ENCODE assay signal across 17 cellular contexts in the genomic region with DNA sequence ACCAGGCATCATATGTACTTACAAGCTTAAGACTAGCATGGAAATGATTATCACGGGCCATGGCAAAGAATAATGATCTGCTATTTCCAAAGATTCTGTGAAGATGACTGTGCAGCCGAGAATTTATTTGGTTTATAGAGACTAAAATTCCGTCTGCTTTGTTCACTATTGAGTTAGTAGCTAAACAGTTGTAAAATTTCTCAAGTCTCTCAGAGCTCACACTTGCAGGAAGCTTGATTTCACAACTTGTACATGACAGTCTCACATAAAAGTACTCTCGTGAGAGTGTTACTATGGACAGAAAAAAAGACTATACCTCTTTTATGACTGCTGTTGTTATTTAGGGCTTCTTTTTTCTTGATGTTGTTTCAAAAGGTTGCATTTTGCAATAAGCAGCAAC.
DNase-seq lines count a peak whose midpoint lies in the region; TF ChIP-seq lines count a peak whose summit lies in the region.
"Had no signal": no experiment of that assay in that cellular context is flagged by ENCODE, and none has a peak within 500 bp of the region (broad histone marks: within the 10 kb centered on the region; RNA-seq: fewer than 3 reads in every experiment).

No MANE protein-coding gene starts in this region.

- no peaks in the 10 kb centered on the region for H4K20me1 ChIP-seq in MM.1S (ENCODE audit: insufficient read depth, low read length)

- H3K27ac ChIP-seq in substantia nigra (ENCODE audit: low read depth, low read length, poor library complexity, severe bottlenecking), result no peak overlapping the region
- no peak overlapping the region for H3K27ac ChIP-seq in MM.1S (ENCODE audit: low read length)
- H3K27ac ChIP-seq: epithelial cell of prostate, spleen, uterus had no signal

- no peaks in the 10 kb centered on the region for H3K36me3 ChIP-seq in MM.1S (replicated peaks; ENCODE audit: insufficient read depth, low read length)
- H3K36me3 ChIP-seq: spleen, uterus had no signal

- peak; percentile 56 for DNase-seq in AG04449 (ENCODE audit: low read depth, low spot score)
- peak; percentile 86 for DNase-seq in GM04503 (ENCODE audit: low read depth)
- peak; percentile 62 for DNase-seq in NOMO-1 treated with DMSO at 0.1 percent for 48 hours (lab: John Stamatoyannopoulos, UW; ENCODE audit: unreplicated experiment)
- peak; percentile 49 for DNase-seq in fibroblast of gingiva (ENCODE audit: low read depth)
- no peak for DNase-seq in substantia nigra (lab: John Stamatoyannopoulos, UW)
- no peak for DNase-seq in MM.1S
- DNase-seq in iPS-NIHi7 (ENCODE audit: extremely low spot score), result no peak
- DNase-seq in epidermal melanocyte (ENCODE audit: insufficient read length, low spot score), result no peak
- DNase-seq: activated CD4-positive, alpha-beta T cell treated with anti-CD3 and anti-CD28 coated beads for 48 hours; CD4-positive, CD25-positive, alpha-beta regulatory T cell; dorsolateral prefrontal cortex; NCI-H1930; NCI-H446; NK-92 treated with Interleukin-12 subunit alpha and Interleukin-12 subunit beta, amount 100 ng/mL, for 24 hours; spleen; uterus had no signal

- no peak overlapping the region for H2AFZ ChIP-seq in MM.1S (ENCODE audit: low read length)

- H3K4me3 ChIP-seq in AG04449 (ENCODE audit: low read depth, low read length) (no peak overlapping the region), MM.1S (ENCODE audit: low read length) (no peak overlapping the region)
- H3K4me3 ChIP-seq: dorsolateral prefrontal cortex, spleen, uterus had no signal

- H3K9me3 ChIP-seq in MM.1S (replicated peaks; ENCODE audit: insufficient read depth, low read length), result no peaks in the 10 kb centered on the region
- H3K9me3 ChIP-seq: uterus had no signal

- no peak overlapping the region for H3K9ac ChIP-seq in MM.1S (ENCODE audit: low read length)

- no peaks in the 10 kb centered on the region for H3K27me3 ChIP-seq in MM.1S (replicated peaks; ENCODE audit: insufficient read depth, low read length)
- H3K27me3 ChIP-seq: dorsolateral prefrontal cortex, spleen, uterus had no signal

- no peaks in the 10 kb centered on the region for H3K9me2 ChIP-seq in MM.1S (replicated peaks; ENCODE audit: insufficient read depth, low read length)

- H3K79me2 ChIP-seq in MM.1S (ENCODE audit: low read length), result no peaks in the 10 kb centered on the region

- CTCF ChIA-PET in AG04449 (lab: Yijun Ruan, JAX), result no interaction called here

- no peak for TF ChIP-seq CTCF in AG04449 (IDR thresholded peaks at IDR 0.05; ENCODE audit: insufficient read depth, low read length, missing control alignments)
- no peak for TF ChIP-seq CTCF in MM.1S (IDR thresholded peaks at IDR 0.05; ENCODE audit: low read length)

- POLR2A ChIA-PET in AG04449 (lab: Yijun Ruan, JAX), result no interaction called here

- H3K4me1 ChIP-seq in MM.1S (ENCODE audit: low read length), result no peaks in the 10 kb centered on the region
- H3K4me1 ChIP-seq: spleen, uterus had no signal

- no peak overlapping the region for H3K4me2 ChIP-seq in MM.1S (ENCODE audit: low read depth, low read length)

- no peaks in the 10 kb centered on the region for H3F3A ChIP-seq in MM.1S (ENCODE audit: insufficient read depth, low read length)

Comparison
In these comparisons a context has a peak if more than half of its experiments do, and no peak if none do; other contexts are left out.
1. DNase-seq: peak in AG04449 (single experiment), GM04503 (single experiment), NOMO-1 treated with DMSO at 0.1 percent for 48 hours (single experiment) and fibroblast of gingiva (single experiment); none in substantia nigra (0 of 49), MM.1S (single experiment), iPS-NIHi7 (single experiment) and epidermal melanocyte (single experiment).